19 cellular contexts compared by ENCODE assay signal in genomic region chr1:222828939-222829338, GRCh38. TPM values are rescaled to one million over a fixed set of nuclear protein-coding genes. Genes with fewer than 3 reads are reported as not detected.
DNase-seq lines count a peak whose midpoint lies in the region; ATAC-seq, FAIRE-seq and TF ChIP-seq lines count a peak whose summit lies in the region.
"Had no signal": no experiment of that assay in that cellular context is flagged by ENCODE, and none has a peak within 500 bp of the region (broad histone marks: within the 10 kb centered on the region; RNA-seq: fewer than 3 reads in every experiment).

No MANE protein-coding gene starts in this region.

- RAD21 ChIA-PET in HCT116 (lab: Charles Lee; ENCODE audit: low non-redundant PET in 1 of 2, low total read pairs in 2 of 2, uncharacterized antibody in 2 of 2, unreplicated experiment in 2 of 2), result no interaction called here

- H3K9ac ChIP-seq in HCT116 (ENCODE audit: low read length), result no peak overlapping the region

- FAIRE-seq in A549 (lab: Jason Lieb, UNC) (no peak), GM19239 (lab: Jason Lieb, UNC) (no peak)
- FAIRE-seq: GM12891, H1, kidney had no signal

- H3K27ac ChIP-seq in A549, result no peak overlapping the region
- H3K27ac ChIP-seq in HCT116 (ENCODE audit: low read depth, low read length), result no peak overlapping the region
- no peak overlapping the region for H3K27ac ChIP-seq in RWPE2 (ENCODE audit: poor library complexity, severe bottlenecking)

- H3K27me3 ChIP-seq in HCT116 (ENCODE audit: insufficient read depth, low read length) (no peaks in the 10 kb centered on the region), RWPE2 (ENCODE audit: insufficient read depth, poor library complexity, severe bottlenecking) (no peaks in the 10 kb centered on the region)
- H3K27me3 ChIP-seq: body of pancreas had no signal

- intact Hi-C loops in HCT116 (cut with micrococcal nuclease), result no loop called here

- no peaks in the 10 kb centered on the region for H3K9me3 ChIP-seq in A549
- H3K9me3 ChIP-seq in HCT116 (ENCODE audit: control insufficient read depth in 1 of 2, insufficient read depth in 1 of 2, low read depth in 1 of 2, low read length in 2 of 2), result no peaks in the 10 kb centered on the region
- no peaks in the 10 kb centered on the region for H3K9me3 ChIP-seq in RWPE2 (ENCODE audit: severe bottlenecking)
- H3K9me3 ChIP-seq: body of pancreas had no signal

- no peak for TF ChIP-seq RAD21 in A549 (conservative IDR thresholded peaks at IDR 0.05 in 1 of 2, IDR thresholded peaks at IDR 0.05 in 1 of 2)
- peak; percentile 24; the same call in 1 of the 2 replicates for TF ChIP-seq RAD21 in HCT116 (IDR thresholded peaks at IDR 0.05; ENCODE audit: low read depth)

- no peak for TF ChIP-seq EP300 in A549 (IDR thresholded peaks at IDR 0.05)

- H3K79me2 ChIP-seq in HCT116 (ENCODE audit: insufficient read depth, low read length), result no peaks in the 10 kb centered on the region

- POLR2A ChIA-PET in A549 (lab: Yijun Ruan, JAX) (no interaction called here), HCT116 (lab: Charles Lee) (no interaction called here)

- H3K4me3 ChIP-seq in A549 (no peak overlapping the region), HCT116 (replicated peaks in 1 of 2; ENCODE audit: low read depth in 1 of 2, low read length in 2 of 2) (no peak overlapping the region), RWPE2 (ENCODE audit: severe bottlenecking) (no peak overlapping the region), fibroblast of pulmonary artery (replicated peaks; ENCODE audit: low read depth, low read length) (no peak overlapping the region)
- H3K4me3 ChIP-seq: body of pancreas had no signal

- CTCF ChIA-PET in A549 (lab: Yijun Ruan, JAX) (no interaction called here), HCT116 (lab: Charles Lee) (no interaction called here)

- H3K4me1 ChIP-seq in A549 (peaks cover 27% of the 10 kb centered on the region), HCT116 (ENCODE audit: control insufficient read depth in 1 of 2, insufficient read depth in 2 of 2, low read length in 2 of 2) (no peaks in the 10 kb centered on the region), RWPE2 (ENCODE audit: insufficient read depth, poor library complexity, severe bottlenecking) (no peaks in the 10 kb centered on the region)

- no peak for ATAC-seq in A549
- no peak for ATAC-seq in HCT116
- no peak for ATAC-seq in RWPE2 (ENCODE audit: low read depth)
- ATAC-seq: body of pancreas had no signal

- TF ChIP-seq CTCF in A549 (IDR thresholded peaks at IDR 0.05), result peak; percentile 35
- peak; percentile 4 to 47 (median 29); a peak in 2 of 6 replicates for TF ChIP-seq CTCF in HCT116 (IDR thresholded peaks at IDR 0.05 in 2 of 3, conservative IDR thresholded peaks at IDR 0.05 in 1 of 3; ENCODE audit: borderline replicate concordance in 1 of 3, insufficient read depth in 1 of 3, low read depth in 2 of 3, low read length in 2 of 3)
- TF ChIP-seq CTCF in RWPE2 (IDR thresholded peaks at IDR 0.05; ENCODE audit: poor library complexity, severe bottlenecking), result peak; percentile 28
- peak; percentile 27 for TF ChIP-seq CTCF in fibroblast of pulmonary artery (IDR thresholded peaks at IDR 0.05; ENCODE audit: low read length, missing control alignments)

- H3K9me2 ChIP-seq in HCT116 (ENCODE audit: insufficient read depth), result no peaks in the 10 kb centered on the region

- DNase-seq in A549 (ENCODE audit: low read depth in 1 of 2, low spot score in 1 of 2), result no peak
- no peak for DNase-seq in HCT116 (ENCODE audit: low read depth, low spot score)
- DNase-seq in RWPE2 (ENCODE audit: low spot score), result no peak
- no peak for DNase-seq in fibroblast of pulmonary artery (ENCODE audit: low read depth)
- no peak for DNase-seq in amygdala (lab: John Stamatoyannopoulos, UW)
- DNase-seq in activated effector memory CD4-positive, alpha-beta T cell treated with anti-CD3 and anti-CD28 coated beads, Interleukin-2, amount 50 U/mL, for 16 hours, result no peak
- no peak for DNase-seq in GM19239 (ENCODE audit: insufficient read length, low spot score)
- DNase-seq in DMS79 (lab: John Stamatoyannopoulos, UW), result no peak
- DNase-seq: activated CD4-positive, alpha-beta T cell treated with anti-CD3 and anti-CD28 coated beads for 48 hours; activated naive CD4-positive, alpha-beta T cell treated with anti-CD3 and anti-CD28 coated beads for 36 hours; body of pancreas; kidney; NCI-H1048; NCI-H748 treated with DMSO at 0.1 percent for 48 hours; Right ventricle myocardium superior; stimulated activated CD4-positive, alpha-beta T cell treated with anti-CD3 and anti-CD28 coated beads, Interleukin-1b, Interleukin-23, amount 100 ng/mL, for 48 hours; T-helper 9 cell had no signal

- BruUV-seq in HCT116 (replicated peaks; lab: Mats Ljungman, UMichigan), result no TSS peak

- H2AFZ ChIP-seq in HCT116 (ENCODE audit: low read depth, low read length, poor library complexity, severe bottlenecking), result no peak overlapping the region

- TF ChIP-seq POLR2A in A549 (IDR thresholded peaks at IDR 0.05; ENCODE audit: low read length) (no peak), HCT116 (IDR thresholded peaks at IDR 0.05; ENCODE audit: borderline replicate concordance, extremely low read depth, insufficient read depth, insufficient read length) (no peak)

- no peaks in the 10 kb centered on the region for H3K36me3 ChIP-seq in HCT116 (ENCODE audit: control insufficient read depth in 1 of 2, insufficient read depth in 2 of 2, low read length in 2 of 2)
- H3K36me3 ChIP-seq in RWPE2 (ENCODE audit: low read depth), result no peaks in the 10 kb centered on the region

- no peak overlapping the region for H3K4me2 ChIP-seq in A549
- H3K4me2 ChIP-seq in HCT116 (ENCODE audit: low read length), result no peak overlapping the region

- no peaks in the 10 kb centered on the region for H4K20me1 ChIP-seq in HCT116 (ENCODE audit: insufficient read depth)

TF ChIP-seq in A549, 52 proteins besides CTCF, POLR2A, EP300 and RAD21:
- TF ChIP-seq ELK1 (IDR thresholded peaks at IDR 0.05; ENCODE audit: low read depth, low read length), result no peak
- TF ChIP-seq FOSB (CRISPR knock-in tag; IDR thresholded peaks at IDR 0.05), result no peak
TF ChIP-seq in A549: peak in this region for 0.

TF ChIP-seq in HCT116, 20 proteins besides CTCF, POLR2A, EP300 and RAD21 (continues in another document):
- TF ChIP-seq REST (IDR thresholded peaks at IDR 0.05; ENCODE audit: low read depth), result no peak
- no peak for TF ChIP-seq SRF (IDR thresholded peaks at IDR 0.05; ENCODE audit: low read depth)
- no peak for TF ChIP-seq TCF7L2 (IDR thresholded peaks at IDR 0.05; ENCODE audit: borderline replicate concordance, extremely low read depth, insufficient read depth, insufficient read length)
- TF ChIP-seq ELF1 (IDR thresholded peaks at IDR 0.05; ENCODE audit: borderline replicate concordance, low read depth), result no peak
- TF ChIP-seq FOSL1 (IDR thresholded peaks at IDR 0.05; ENCODE audit: low read depth), result no peak
- no peak for TF ChIP-seq EZH2 (IDR thresholded peaks at IDR 0.05)
- no peak for TF ChIP-seq ATF3 (IDR thresholded peaks at IDR 0.05)
- no peak for TF ChIP-seq ZBTB33 (IDR thresholded peaks at IDR 0.05; ENCODE audit: extremely low read depth, insufficient replicate concordance, low read length)

RNA-seq across cellular contexts. Expression of gene DISP1, which starts 14.1 kb away (rescaled TPM):
- polyA plus RNA-seq in A549 (2011; rRNA removed) (5.1 and 7.2 TPM in 2 replicates), A549 (2017; fragmentation: RNase III; extraction: RNeasy Plus Mini Kit Qiagen cat#74134 plus additional on column Dnase treatment) (0.96 to 1.2 TPM (median 1.1 TPM) in 3 replicates)
- 1.1 TPM in 2 replicates for polyA plus RNA-seq in A549 (2012; cell fraction: cytosol; rRNA removed)
- 2.0 and 2.2 TPM in 2 replicates for polyA plus RNA-seq in A549 (2012; cell fraction: nucleus; rRNA removed)
- 13.3 and 16.9 TPM in 2 replicates for polyA minus RNA-seq in A549 (2011; rRNA and poly(A)+ RNA removed)
- 4.2 TPM for total RNA-seq in HCT116 (2021; ENCODE audit: unreplicated experiment)
- polyA plus RNA-seq in HCT116 (2012), result 2.4 and 2.8 TPM in 2 replicates

Comparison
In these comparisons a context has a peak if more than half of its experiments do, and no peak if none do; other contexts are left out.
1. Of the 6 proteins assayed by ChIP-seq in both A549 and HCT116: peak only in A549: none; only in HCT116: RAD21; in both: CTCF; in neither: 4.